In the genomic region with DNA sequence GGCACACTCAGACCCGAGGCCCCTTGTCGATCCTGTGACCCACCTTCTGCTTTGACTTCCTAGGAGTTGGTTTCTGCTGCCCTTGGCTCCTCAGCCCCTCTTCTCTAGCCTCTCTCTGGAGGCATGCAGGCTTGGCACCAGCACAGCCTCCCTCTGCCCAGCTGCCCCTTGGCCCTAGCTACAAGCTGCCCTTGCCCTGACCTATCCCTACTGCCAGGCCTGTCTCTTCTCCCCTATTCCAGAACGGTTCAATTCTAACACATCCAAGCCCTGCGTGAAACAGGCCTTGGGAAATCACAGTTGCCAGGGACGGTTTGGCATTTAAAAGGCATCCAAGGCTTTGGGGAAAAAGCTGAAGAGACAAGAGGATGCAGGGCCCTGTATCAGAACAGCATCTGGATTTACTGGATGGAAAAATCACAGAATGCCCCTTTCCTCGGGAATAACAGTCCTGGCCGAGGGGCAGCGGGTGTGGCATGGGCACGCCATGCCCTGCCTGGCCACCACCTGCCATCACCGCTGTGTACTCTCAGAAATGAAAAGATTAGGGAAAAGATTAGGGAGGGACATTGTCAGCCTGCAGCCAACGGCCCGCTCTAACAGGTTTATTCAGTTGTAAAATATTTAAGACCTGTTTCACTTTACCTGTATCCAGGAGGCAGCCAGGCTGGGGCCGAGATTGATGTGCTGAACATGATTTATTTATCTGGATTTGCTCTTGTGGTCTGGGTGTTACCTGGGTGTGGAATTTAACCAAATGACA, we compare ENCODE assay signal across 11 cellular contexts. TPM values are rescaled to one million over a fixed set of nuclear protein-coding genes. Genes with fewer than 3 reads are reported as not detected.
DNase-seq lines count a peak whose midpoint lies in the region; ATAC-seq lines count a peak whose summit lies in the region.
"Had no signal": no experiment of that assay in that cellular context is flagged by ENCODE, and none has a peak within 500 bp of the region (broad histone marks: within the 10 kb centered on the region; RNA-seq: fewer than 3 reads in every experiment).

No MANE protein-coding gene starts in this region.

- DNase-seq in left lobe of liver (ENCODE audit: low spot score) (peak; percentile 84), DMS53 treated with DMSO at 0.1 percent for 48 hours (lab: John Stamatoyannopoulos, UW; ENCODE audit: unreplicated experiment) (no peak), HK-2 (ENCODE audit: unreplicated experiment) (no peak)
- no peak for DNase-seq in stimulated activated effector memory CD8-positive, alpha-beta T cell treated with anti-CD3 and anti-CD28 coated beads, Interleukin-12 subunit alpha, Interleukin-12 subunit beta, amount 100 ng/mL, for 72 hours (ENCODE audit: low spot score in 2 of 2)
- DNase-seq in activated CD4-positive, CD25-positive, alpha-beta regulatory T cell treated with anti-CD3 and anti-CD28 coated beads, Interleukin-2, amount 50 U/mL, for 72 hours = no peak
- DNase-seq: activated T-cell treated with anti-CD3 and anti-CD28 coated beads, Interleukin-2, amount 50 U/mL, for 1 hour; naive B cell; NCI-H1105; SHP77 treated with DMSO at 0.1 percent for 48 hours had no signal

- H3K27ac ChIP-seq in angular gyrus (ENCODE audit: low read depth, low read length) = peak overlapping the region; percentile 58

- H3K4me3 Mint-ChIP-seq in IgD-negative memory B cell = peak overlapping the region in 2 of 4 donors; percentile 19 to 91
- peak overlapping the region; percentile 82 for H3K4me3 Mint-ChIP-seq in stimulated activated effector memory CD8-positive, alpha-beta T cell treated with anti-CD3 and anti-CD28 coated beads, Interleukin-12 subunit alpha, Interleukin-12 subunit beta, amount 100 ng/mL, for 72 hours

- H3K27me3 Mint-ChIP-seq in IgD-negative memory B cell = no peaks in the 10 kb centered on the region

- H3K9me3 Mint-ChIP-seq in IgD-negative memory B cell = no peaks in the 10 kb centered on the region
- no peaks in the 10 kb centered on the region for H3K9me3 Mint-ChIP-seq in stimulated activated effector memory CD8-positive, alpha-beta T cell treated with anti-CD3 and anti-CD28 coated beads, Interleukin-12 subunit alpha, Interleukin-12 subunit beta, amount 100 ng/mL, for 72 hours
- H3K9me3 Mint-ChIP-seq: naive B cell had no signal

- H3K27ac Mint-ChIP-seq in IgD-negative memory B cell = peak overlapping the region in 2 of 3 donors; percentile 7 to 72
- H3K27ac Mint-ChIP-seq in stimulated activated effector memory CD8-positive, alpha-beta T cell treated with anti-CD3 and anti-CD28 coated beads, Interleukin-12 subunit alpha, Interleukin-12 subunit beta, amount 100 ng/mL, for 72 hours = peak overlapping the region; percentile 98

- H3K4me1 Mint-ChIP-seq in IgD-negative memory B cell = peaks cover 14 to 24% (median 22%) of the 10 kb centered on the region in 3 donors
- peaks cover 59% of the 10 kb centered on the region for H3K4me1 Mint-ChIP-seq in stimulated activated effector memory CD8-positive, alpha-beta T cell treated with anti-CD3 and anti-CD28 coated beads, Interleukin-12 subunit alpha, Interleukin-12 subunit beta, amount 100 ng/mL, for 72 hours

- no peaks in the 10 kb centered on the region for H3K36me3 Mint-ChIP-seq in IgD-negative memory B cell
- peaks cover 21% of the 10 kb centered on the region for H3K36me3 Mint-ChIP-seq in stimulated activated effector memory CD8-positive, alpha-beta T cell treated with anti-CD3 and anti-CD28 coated beads, Interleukin-12 subunit alpha, Interleukin-12 subunit beta, amount 100 ng/mL, for 72 hours
- H3K36me3 Mint-ChIP-seq: naive B cell had no signal

- peak; percentile 71 for ATAC-seq in left lobe of liver
- ATAC-seq in stimulated activated effector memory CD8-positive, alpha-beta T cell treated with anti-CD3 and anti-CD28 coated beads, Interleukin-12 subunit alpha, Interleukin-12 subunit beta, amount 100 ng/mL, for 72 hours = no peak

RNA-seq across cellular contexts. Expression of gene RAI1, which starts 15.8 kb away (rescaled TPM):
- 3.0 TPM for polyA plus RNA-seq in IgD-negative memory B cell
- 7.8 TPM for total RNA-seq in left lobe of liver
